17 cellular contexts compared by ENCODE assay signal in the genomic region with DNA sequence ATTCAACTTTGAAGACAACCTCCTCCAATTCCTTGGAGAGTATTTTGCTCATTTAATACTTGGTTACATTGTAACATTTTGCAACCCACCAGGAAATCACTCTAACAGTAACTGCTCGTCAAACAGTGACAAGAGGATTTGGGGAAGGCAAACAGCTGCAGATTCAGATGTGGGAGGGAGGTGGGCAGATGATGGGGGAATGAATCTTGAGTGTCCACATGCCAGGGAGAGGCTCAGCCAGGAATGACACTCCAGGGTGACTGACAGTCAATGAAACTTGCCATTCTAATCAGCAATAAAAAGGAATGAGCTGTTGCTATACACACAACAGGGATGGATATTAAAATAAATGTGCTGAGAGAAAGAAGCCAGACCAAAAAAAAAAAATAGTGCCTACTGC.
A peak's percentile ranks its signal among the peaks of the same experiment; 100 is the strongest.
DNase-seq lines count a peak whose midpoint lies in the region; ATAC-seq and TF ChIP-seq lines count a peak whose summit lies in the region.
"Had no signal": no experiment of that assay in that cellular context is flagged by ENCODE, and none has a peak within 500 bp of the region (broad histone marks: within the 10 kb centered on the region; RNA-seq: fewer than 3 reads in every experiment).

No MANE protein-coding gene starts in this region.

- H3K36me3 ChIP-seq in right atrium auricular region (no peaks in the 10 kb centered on the region), smooth muscle cell (ENCODE audit: low read depth) (peaks cover 7% of the 10 kb centered on the region), uterus (no peaks in the 10 kb centered on the region)
- H3K36me3 ChIP-seq: cardiac muscle cell, thyroid gland had no signal

- H3K4me3 ChIP-seq in right atrium auricular region (no peak overlapping the region), smooth muscle cell (no peak overlapping the region), uterus (no peak overlapping the region)
- H3K4me3 ChIP-seq: cardiac muscle cell, thyroid gland had no signal

- H3K9ac ChIP-seq in smooth muscle cell (ENCODE audit: low read depth) = no peak overlapping the region

- no peak for TF ChIP-seq POLR2A in uterus (IDR thresholded peaks at IDR 0.05)

- no peak for DNase-seq in Right ventricle myocardium inferior (ENCODE audit: missing footprints)
- DNase-seq in right atrium auricular region (ENCODE audit: low spot score) = no peak
- DNase-seq in NCI-H524 treated with DMSO at 0.1 percent for 48 hours (lab: John Stamatoyannopoulos, UW) = peak; percentile 25
- no peak for DNase-seq in left cardiac atrium
- DNase-seq in smooth muscle cell (lab: John Stamatoyannopoulos, UW; ENCODE audit: unreplicated experiment) = no peak
- no peak for DNase-seq in stimulated activated CD4-positive, alpha-beta T cell treated with anti-CD3 and anti-CD28 coated beads, Interleukin-1b, Interleukin-23, amount 100 ng/mL, for 48 hours
- no peak for DNase-seq in uterus
- DNase-seq: DMS 273 treated with DMSO at 0.1 percent for 48 hours; NCI-H1694 treated with DMSO at 0.1 percent for 48 hours; NCI-H510A; stimulated activated CD4-positive, alpha-beta T cell treated with anti-CD3 and anti-CD28 coated beads, Interleukin-4, amount 100 ng/mL, for 24 hours; SW 1271; thyroid gland had no signal

- ATAC-seq in Right ventricle myocardium inferior = peak; percentile 91
- ATAC-seq in left cardiac atrium = peak; percentile 58 to 96
- no peak for ATAC-seq in HG03280 (IDR thresholded peaks at IDR 0.05; ENCODE audit: unreplicated experiment)
- ATAC-seq: Panc1 had no signal

- 30% methylated on average over 1 of the region's 1 CpG for WGBS in smooth muscle cell (ENCODE audit: low lambda C conversion rate)

- no peak for TF ChIP-seq CTCF in right atrium auricular region (IDR thresholded peaks at IDR 0.05)
- TF ChIP-seq CTCF in smooth muscle cell (IDR thresholded peaks at IDR 0.05; ENCODE audit: borderline replicate concordance, insufficient read depth, poor library complexity, severe bottlenecking) = no peak
- TF ChIP-seq CTCF in uterus (IDR thresholded peaks at IDR 0.05) = no peak

- no peak overlapping the region for H2AFZ ChIP-seq in smooth muscle cell (ENCODE audit: low read depth)

- H3K27me3 ChIP-seq in right atrium auricular region (no peaks in the 10 kb centered on the region), smooth muscle cell (ENCODE audit: low read depth) (no peaks in the 10 kb centered on the region), uterus (no peaks in the 10 kb centered on the region)
- H3K27me3 ChIP-seq: cardiac muscle cell, thyroid gland had no signal

- H3K9me3 ChIP-seq in right atrium auricular region (peaks cover 0 to 3% of the 10 kb centered on the region in 2 donors), smooth muscle cell (replicated peaks; ENCODE audit: low read depth) (peaks cover 5% of the 10 kb centered on the region), uterus (no peaks in the 10 kb centered on the region)
- H3K9me3 ChIP-seq: thyroid gland had no signal

- H3K79me2 ChIP-seq in smooth muscle cell (ENCODE audit: low read depth) = no peaks in the 10 kb centered on the region

- H3F3A ChIP-seq in smooth muscle cell (ENCODE audit: low read depth) = peaks cover 37% of the 10 kb centered on the region

- peaks cover 0 to 13% of the 10 kb centered on the region in 2 donors for H3K4me1 ChIP-seq in right atrium auricular region
- H3K4me1 ChIP-seq in smooth muscle cell (ENCODE audit: low read depth) = peaks cover 36% of the 10 kb centered on the region
- H3K4me1 ChIP-seq in uterus = no peaks in the 10 kb centered on the region

- H3K27ac ChIP-seq in right atrium auricular region (no peak overlapping the region), smooth muscle cell (ENCODE audit: low read depth) (peak overlapping the region; percentile 95), uterus (no peak overlapping the region)
- H3K27ac ChIP-seq: cardiac muscle cell, VCaP had no signal

- H4K20me1 ChIP-seq in smooth muscle cell (ENCODE audit: low read depth) = no peaks in the 10 kb centered on the region

- peak overlapping the region; percentile 31 for H3K4me2 ChIP-seq in smooth muscle cell

- intact Hi-C loops in Right ventricle myocardium inferior (cut with DNase I) (loop anchor here (1.0 kb wide), 1 partner anchor 44 kb away; no protein-coding TSS in a partner anchor), left cardiac atrium (cut with DNase I) (no loop called here), uterus (cut with DNase I; ENCODE audit: low total_unique reads) (no loop called here)
